Comparison of ENCODE assay signal across 34 cellular contexts in genomic region chr10:25532213-25532612, GRCh38.
"Had no signal": no experiment of that assay in that cellular context is flagged by ENCODE, and none has a peak within 500 bp of the region (broad histone marks: within the 10 kb centered on the region; RNA-seq: fewer than 3 reads in every experiment).

No MANE protein-coding gene starts in this region.

- H3K36me3 ChIP-seq: adrenal gland, brain microvascular endothelial cell, breast epithelium had no signal

- H3K4me3 ChIP-seq: adrenal gland, body of pancreas, breast epithelium had no signal

- H3K9me3 ChIP-seq: adrenal gland, body of pancreas, breast epithelium had no signal

- H3K27me3 ChIP-seq: adrenal gland, body of pancreas, brain microvascular endothelial cell, breast epithelium had no signal

- ATAC-seq: activated CD8-positive, alpha-beta T cell treated with anti-CD3 and anti-CD28 coated beads for 36 hours; activated naive CD4-positive, alpha-beta T cell treated with anti-CD3 and anti-CD28 coated beads, Interleukin-2, amount 50 U/mL, for 72 hours; activated T-cell treated with anti-CD3 and anti-CD28 coated beads, Interleukin-2, amount 50 U/mL, for 4 hours; activated T-cell treated with anti-CD3 and anti-CD28 coated beads, Interleukin-2, amount 50 U/mL, for 72 hours; activated T-helper 17 cell treated with anti-CD3 and anti-CD28 coated beads, Interleukin-2, amount 50 U/mL, for 72 hours; body of pancreas had no signal

- DNase-seq: activated B cell treated with CpG ODN at 0.5 μM for 24 hours; activated CD4-positive, alpha-beta memory T cell treated with anti-CD3 and anti-CD28 coated beads for 36 hours; activated CD4-positive, alpha-beta T cell treated with anti-CD3 and anti-CD28 coated beads for 4 hours; activated CD4-positive, alpha-beta T cell treated with anti-CD3 and anti-CD28 coated beads, Interleukin-2, amount 10 ng/mL, durations not matched to agents 24 days and 14 days; activated CD4-positive, alpha-beta T cell treated with anti-CD3 and anti-CD28 coated beads, Interleukin-2, amount 50 U/mL, for 1 hour; activated CD4-positive, alpha-beta T cell treated with anti-CD3 and anti-CD28 coated beads, Interleukin-2, amount 50 U/mL, for 4 hours; activated CD4-positive, CD25-positive, alpha-beta regulatory T cell treated with anti-CD3 and anti-CD28 coated beads, Interleukin-2, amount 50 U/mL, for 72 hours; activated CD8-positive, alpha-beta memory T cell treated with anti-CD3 and anti-CD28 coated beads, Interleukin-2, amount 50 U/mL, for 4 hours; activated CD8-positive, alpha-beta T cell treated with anti-CD3 and anti-CD28 coated beads for 36 hours; activated effector memory CD4-positive, alpha-beta T cell treated with anti-CD3 and anti-CD28 coated beads, Interleukin-2, amount 50 U/mL, for 16 hours; activated gamma-delta T cell treated with Interleukin-2 at 50 U/mL for 16 hours; activated naive CD4-positive, alpha-beta T cell; activated naive CD4-positive, alpha-beta T cell treated with anti-CD3 and anti-CD28 coated beads for 36 hours; activated naive CD4-positive, alpha-beta T cell treated with anti-CD3 and anti-CD28 coated beads, Interleukin-2, amount 50 U/mL, for 16 hours; activated naive CD8-positive, alpha-beta T cell treated with anti-CD3 and anti-CD28 coated beads for 36 hours; activated T-cell treated with anti-CD3 and anti-CD28 coated beads for 4 hours; activated T-cell treated with anti-CD3 and anti-CD28 coated beads, Interleukin-2, amount 50 U/mL, for 1 hour; activated T-cell treated with anti-CD3 and anti-CD28 coated beads, Interleukin-2, amount 50 U/mL, for 4 hours; activated T-cell treated with anti-CD3 and anti-CD28 coated beads, Interleukin-2, amount 50 U/mL, for 72 hours; amniotic stem cell; aorta; body of pancreas; brain microvascular endothelial cell; central memory CD4-positive, alpha-beta T cell; T-helper 1 cell; T-helper 2 cell; T-helper 9 cell had no signal

- H3K27ac ChIP-seq: adrenal gland, body of pancreas, brain microvascular endothelial cell, breast epithelium, VCaP had no signal

- FAIRE-seq: astrocyte, TTC549 had no signal

- H3K4me1 ChIP-seq: adrenal gland, body of pancreas, breast epithelium had no signal
